Comparison of ENCODE assay signal across 9 cellular contexts in the genomic region with DNA sequence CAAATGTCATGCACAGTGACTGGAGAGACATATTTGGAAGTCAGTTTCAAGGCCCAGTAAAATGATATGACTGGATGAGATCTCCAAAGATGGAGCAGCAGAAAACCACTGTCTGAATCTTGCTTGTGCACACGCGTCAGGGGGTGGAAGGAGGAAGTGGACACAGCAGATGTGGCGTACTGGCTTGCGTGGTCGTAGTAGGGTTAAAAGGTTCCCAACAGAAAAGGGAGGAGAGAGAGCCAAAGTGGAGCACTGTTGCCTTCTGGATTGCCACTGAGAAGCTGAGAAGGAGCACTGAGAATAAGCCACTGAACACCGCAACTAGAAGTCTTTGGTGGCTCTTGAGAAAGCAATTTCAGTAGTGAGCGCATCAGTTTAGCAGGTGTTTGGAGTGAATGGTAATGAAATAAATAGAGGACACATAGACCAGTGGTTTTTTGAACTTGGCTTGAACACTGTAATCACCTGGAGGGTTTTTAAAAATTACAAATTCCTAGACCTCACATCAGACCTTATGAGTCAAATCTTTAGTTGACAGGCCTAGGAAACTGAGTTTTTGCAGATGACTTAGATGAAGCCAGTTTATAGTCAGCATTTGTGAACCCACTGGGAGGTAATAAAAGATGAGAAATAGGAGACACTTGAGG.
A peak's percentile ranks its signal among the peaks of the same experiment; 100 is the strongest.
DNase-seq lines count a peak whose midpoint lies in the region; ATAC-seq and TF ChIP-seq lines count a peak whose summit lies in the region.
"Had no signal": no experiment of that assay in that cellular context is flagged by ENCODE, and none has a peak within 500 bp of the region (broad histone marks: within the 10 kb centered on the region; RNA-seq: fewer than 3 reads in every experiment).

No MANE protein-coding gene starts in this region.

- TF ChIP-seq POLR2A in esophagus muscularis mucosa (IDR thresholded peaks at IDR 0.05; ENCODE audit: low read depth) = no peak

- no peaks in the 10 kb centered on the region for H4K20me1 ChIP-seq in PC-3 (ENCODE audit: low read length)

- H3K27me3 Mint-ChIP-seq in T-helper 1 cell treated with Interleukin-12 subunit alpha and Interleukin-12 subunit beta and Interleukin-4 antibody, amounts not matched to agents 30 μg/mL and 1 μg/mL, for 36 hours (ENCODE audit: low read depth) = peaks cover 54% of the 10 kb centered on the region
- peaks cover 0 to 17% of the 10 kb centered on the region in 2 donors for H3K27me3 Mint-ChIP-seq in natural killer cell (ENCODE audit: low read depth in 2 of 2)

- H3K4me3 ChIP-seq in esophagus muscularis mucosa (no peak overlapping the region), PC-3 (ENCODE audit: low read length) (no peak overlapping the region)
- H3K4me3 ChIP-seq: coronary artery had no signal

- 92% methylated on average over 7 of the region's 7 CpGs for WGBS in esophagus muscularis mucosa

- no peaks in the 10 kb centered on the region for H3F3A ChIP-seq in PC-3 (ENCODE audit: low read length, unreplicated experiment)

- no peaks in the 10 kb centered on the region for H3K9me3 ChIP-seq in esophagus muscularis mucosa
- no peaks in the 10 kb centered on the region for H3K9me3 ChIP-seq in PC-3 (ENCODE audit: low read length)

- H3K9me2 ChIP-seq in PC-3 (replicated peaks; ENCODE audit: low read length) = no peaks in the 10 kb centered on the region

- no peak overlapping the region for H2AFZ ChIP-seq in PC-3 (ENCODE audit: low read length)

- no TSS peak for BruUV-seq in PC-3 (replicated peaks; lab: Mats Ljungman, UMichigan)

- no peak for TF ChIP-seq EP300 in esophagus muscularis mucosa (IDR thresholded peaks at IDR 0.05)

- H3K36me3 ChIP-seq in esophagus muscularis mucosa = no peaks in the 10 kb centered on the region
- no peaks in the 10 kb centered on the region for H3K36me3 ChIP-seq in PC-3 (ENCODE audit: low read depth, low read length)

- H3K27ac ChIP-seq in esophagus muscularis mucosa (replicated peaks in 1 of 4) = no peak overlapping the region
- no peak overlapping the region for H3K27ac ChIP-seq in PC-3 (ENCODE audit: low read length)
- H3K27ac ChIP-seq: coronary artery had no signal

- no peaks in the 10 kb centered on the region for H3K27me3 ChIP-seq in esophagus muscularis mucosa
- no peaks in the 10 kb centered on the region for H3K27me3 ChIP-seq in PC-3 (ENCODE audit: low read length)

- no peak overlapping the region for H3K4me2 ChIP-seq in PC-3 (ENCODE audit: low read length)

- POLR2A ChIA-PET in PC-3 (lab: Charles Lee; ENCODE audit: unreplicated experiment) = no interaction called here

- H3K9me3 Mint-ChIP-seq in T-helper 1 cell treated with Interleukin-12 subunit alpha and Interleukin-12 subunit beta and Interleukin-4 antibody, amounts not matched to agents 30 μg/mL and 1 μg/mL, for 36 hours = no peaks in the 10 kb centered on the region
- H3K9me3 Mint-ChIP-seq in natural killer cell = peaks cover 0 to 3% of the 10 kb centered on the region in 2 donors

- CTCF ChIA-PET in PC-3 (lab: Charles Lee) = no interaction called here

- DNase-seq in SIG-M5 treated with dmso at 0.1 percent for 504 hours (lab: John Stamatoyannopoulos, UW; ENCODE audit: unreplicated experiment) (peak; percentile 38), SIG-M5 (lab: John Stamatoyannopoulos, UW) (no peak), natural killer cell (no peak), esophagus muscularis mucosa (ENCODE audit: extremely low spot score) (no peak), activated gamma-delta T cell (lab: John Stamatoyannopoulos, UW) (no peak), PC-3 (no peak)

- H3K4me1 ChIP-seq in esophagus muscularis mucosa (peaks cover 0 to 9% (median 7%) of the 10 kb centered on the region in 4 donors), PC-3 (ENCODE audit: insufficient read depth, low read length) (no peaks in the 10 kb centered on the region)

- no peak for TF ChIP-seq CTCF in natural killer cell (IDR thresholded peaks at IDR 0.05)
- no peak for TF ChIP-seq CTCF in esophagus muscularis mucosa (IDR thresholded peaks at IDR 0.05)
- no peak for TF ChIP-seq CTCF in PC-3 (conservative IDR thresholded peaks at IDR 0.05; ENCODE audit: low read depth, low read length)

- no peak overlapping the region for H3K4me3 Mint-ChIP-seq in T-helper 1 cell treated with Interleukin-12 subunit alpha and Interleukin-12 subunit beta and Interleukin-4 antibody, amounts not matched to agents 30 μg/mL and 1 μg/mL, for 36 hours
- H3K4me3 Mint-ChIP-seq in natural killer cell = peak overlapping the region; percentile 36

- H3K36me3 Mint-ChIP-seq in T-helper 1 cell treated with Interleukin-12 subunit alpha and Interleukin-12 subunit beta and Interleukin-4 antibody, amounts not matched to agents 30 μg/mL and 1 μg/mL, for 36 hours (ENCODE audit: low read depth) = peaks cover 9% of the 10 kb centered on the region
- H3K36me3 Mint-ChIP-seq in natural killer cell = no peaks in the 10 kb centered on the region

- intact Hi-C loops in natural killer cell (cut with micrococcal nuclease) (loop anchor here (2.0 to 5.0 kb wide), 3 partner anchors 14 to 228 kb away; partner anchors contain the start of genes KLLN and PTEN), esophagus muscularis mucosa (cut with DNase I) (no loop called here), PC-3 (cut with micrococcal nuclease) (no loop called here)

- H3K27ac Mint-ChIP-seq in T-helper 1 cell treated with Interleukin-12 subunit alpha and Interleukin-12 subunit beta and Interleukin-4 antibody, amounts not matched to agents 30 μg/mL and 1 μg/mL, for 36 hours = peak overlapping the region; percentile 76
- H3K27ac Mint-ChIP-seq in natural killer cell = peak overlapping the region; percentile 89 to 90

- peaks cover 37% of the 10 kb centered on the region for H3K4me1 Mint-ChIP-seq in T-helper 1 cell treated with Interleukin-12 subunit alpha and Interleukin-12 subunit beta and Interleukin-4 antibody, amounts not matched to agents 30 μg/mL and 1 μg/mL, for 36 hours (ENCODE audit: low read depth)
- peaks cover 56 to 68% of the 10 kb centered on the region in 2 donors for H3K4me1 Mint-ChIP-seq in natural killer cell

- no peaks in the 10 kb centered on the region for H3K79me2 ChIP-seq in PC-3 (ENCODE audit: low read length)

- H3K9ac ChIP-seq in PC-3 (ENCODE audit: low read length) = no peak overlapping the region

- ATAC-seq in HG02870 (IDR thresholded peaks at IDR 0.05; ENCODE audit: unreplicated experiment) (peak; percentile 41), natural killer cell (no peak), PC-3 (no peak)
